8 cellular contexts compared by ENCODE assay signal in genomic region chr15:89893696-89894450, GRCh38. TPM values are rescaled to one million over a fixed set of nuclear protein-coding genes. Genes with fewer than 3 reads are reported as not detected.
A peak's percentile ranks its signal among the peaks of the same experiment; 100 is the strongest.
DNase-seq lines count a peak whose midpoint lies in the region; ATAC-seq and TF ChIP-seq lines count a peak whose summit lies in the region.

AP3S2 (minus strand) TSS chr15:89893994; CDS start chr15:89893949, 45 bp downstream.

- DNase-seq in NCI-H1694 treated with DMSO at 0.1 percent for 48 hours (lab: John Stamatoyannopoulos, UW) (peak; percentile 70), ascending aorta (ENCODE audit: low spot score in 2 of 2) (peak; percentile 64 to 95), hepatic stellate cell (ENCODE audit: low spot score) (peak; percentile 89), renal cortical epithelial cell (ENCODE audit: low read depth) (peak; percentile 78), cortex of kidney (lab: John Stamatoyannopoulos, UW) (no peak)

- H3K36me3 ChIP-seq in ascending aorta, result peaks cover 1 to 3% of the 10 kb centered on the region in 2 donors

- peaks cover 0 to 6% of the 10 kb centered on the region in 2 donors for H3K4me1 ChIP-seq in ascending aorta

- no peaks in the 10 kb centered on the region for H3K9me3 ChIP-seq in ascending aorta

- intact Hi-C loops in T-helper 2 cell treated with Interferon-gamma antibody and Interleukin-4, amounts not matched to agents 100 ng/mL and 5 ng/mL, for 36 hours (cut with micrococcal nuclease), result loop anchor here (1.0 to 10.0 kb wide), 4 partner anchors 111 to 203 kb away; partner anchors contain the start of genes MESP1 and ZNF710
- intact Hi-C loops in ascending aorta (cut with DNase I), result loop anchor here (1.0 to 10.0 kb wide), 5 partner anchors 108 to 991 kb away; partner anchors contain the start of genes CIB1, FES, PLIN1 and ZNF710

- no peak for TF ChIP-seq CTCF in ascending aorta (IDR thresholded peaks at IDR 0.05)

- no peaks in the 10 kb centered on the region for H3K27me3 ChIP-seq in ascending aorta

- peak within 1 kb of the TSS; percentile 85 to 90 for H3K27ac ChIP-seq in ascending aorta

- peak within 1 kb of the TSS; percentile 76 to 87 for H3K4me3 ChIP-seq in ascending aorta

- peak; percentile 90 for ATAC-seq in HG02870 (IDR thresholded peaks at IDR 0.05; ENCODE audit: unreplicated experiment)

- peak; percentile 82 for TF ChIP-seq POLR2A in GM15510 (IDR thresholded peaks at IDR 0.05; ENCODE audit: borderline replicate concordance, extremely low read depth, insufficient read length)

RNA-seq across cellular contexts. Expression of gene AP3S2, which starts in this region (rescaled TPM):
- 30.0 and 32.3 TPM in 2 replicates for total RNA-seq in T-helper 2 cell treated with Interferon-gamma antibody and Interleukin-4, amounts not matched to agents 100 ng/mL and 5 ng/mL, for 36 hours
- 16.0 TPM for total RNA-seq in ascending aorta
- total RNA-seq in renal cortical epithelial cell, result 64.9 and 74.4 TPM in 2 replicates
